21 cellular contexts compared by ENCODE assay signal in genomic region chr3:123279121-123279520, GRCh38.
"Had no signal": no experiment of that assay in that cellular context is flagged by ENCODE, and none has a peak within 500 bp of the region (broad histone marks: within the 10 kb centered on the region; RNA-seq: fewer than 3 reads in every experiment).

No MANE protein-coding gene starts in this region.

- H3K4me3 ChIP-seq: colonic mucosa, dorsolateral prefrontal cortex, gastroesophageal sphincter, lower lobe of right lung, vagina had no signal

- H3K4me1 ChIP-seq: colonic mucosa, vagina had no signal

- H3K27ac ChIP-seq: colonic mucosa, lower lobe of right lung, vagina had no signal

- H3K36me3 ChIP-seq: colonic mucosa, lower lobe of right lung, vagina had no signal

- ATAC-seq: activated CD4-positive, alpha-beta T cell treated with anti-CD3 and anti-CD28 coated beads for 36 hours; activated CD8-positive, alpha-beta memory T cell treated with anti-CD3 and anti-CD28 coated beads, Interleukin-2, amount 10 ng/mL, durations not matched to agents 7 days and 5 days; activated CD8-positive, alpha-beta T cell treated with anti-CD3 and anti-CD28 coated beads, Interleukin-2, amount 10 ng/mL, durations not matched to agents 7 days and 5 days; activated naive CD8-positive, alpha-beta T cell treated with anti-CD3 and anti-CD28 coated beads, Interleukin-2, amount 50 U/mL, for 24 hours; gastroesophageal sphincter; lower lobe of right lung; natural killer cell; stimulated activated naive CD8-positive, alpha-beta T cell treated with anti-CD3 and anti-CD28 coated beads, Interleukin-15, amount 100 ng/mL, for 72 hours had no signal

- DNase-seq: activated CD4-positive, alpha-beta T cell treated with anti-CD3 and anti-CD28 coated beads for 36 hours; activated CD4-positive, CD25-positive, alpha-beta regulatory T cell; activated CD8-positive, alpha-beta memory T cell treated with anti-CD3 and anti-CD28 coated beads, Interleukin-2, amount 10 ng/mL, durations not matched to agents 7 days and 5 days; activated CD8-positive, alpha-beta T cell treated with anti-CD3 and anti-CD28 coated beads, Interleukin-2, amount 10 ng/mL, durations not matched to agents 7 days and 5 days; activated naive CD8-positive, alpha-beta T cell treated with anti-CD3 and anti-CD28 coated beads, Interleukin-2, amount 50 U/mL, for 24 hours; amygdala; colonic mucosa; effector memory CD4-positive, alpha-beta T cell; erythroblast; hypothalamus; immature natural killer cell; lower lobe of right lung; mesendoderm; natural killer cell; stimulated activated CD4-positive, alpha-beta T cell treated with anti-CD3 and anti-CD28 coated beads, Interleukin-4, amount 100 ng/mL, for 1 hour; stimulated activated naive CD8-positive, alpha-beta T cell treated with anti-CD3 and anti-CD28 coated beads, Interleukin-15, amount 100 ng/mL, for 72 hours; substantia nigra; T-helper 1 cell had no signal

- H3K9me3 ChIP-seq: colonic mucosa, gastroesophageal sphincter, lower lobe of right lung, vagina had no signal

- H3K27me3 ChIP-seq: colonic mucosa, dorsolateral prefrontal cortex, gastroesophageal sphincter, vagina had no signal
